Comparison of ENCODE assay signal across 1 cellular context in genomic region chr2:46020416-46020815, GRCh38.
TF ChIP-seq lines count a peak whose summit lies in the region.

No MANE protein-coding gene starts in this region.

TF ChIP-seq in GM12878, 131 proteins besides CTCF, POLR2A, EP300 and RAD21 (continued from another document):
- TF ChIP-seq ZBTB11 (CRISPR knock-in tag; IDR thresholded peaks at IDR 0.05): no peak
- no peak for TF ChIP-seq SIX5 (IDR thresholded peaks at IDR 0.05; ENCODE audit: low read depth, low read length, severe bottlenecking)
- TF ChIP-seq BRCA1 (IDR thresholded peaks at IDR 0.05; ENCODE audit: low read depth, low read length): no peak
- TF ChIP-seq CUX1 (IDR thresholded peaks at IDR 0.05; ENCODE audit: insufficient replicate concordance, low read depth, low read length): no peak
- no peak for TF ChIP-seq RB1 (IDR thresholded peaks at IDR 0.05; ENCODE audit: borderline replicate concordance)
- no peak for TF ChIP-seq EZH2 (IDR thresholded peaks at IDR 0.05; ENCODE audit: borderline replicate concordance, control insufficient read depth, low read depth, low read length)
- TF ChIP-seq CHD2 (IDR thresholded peaks at IDR 0.05; ENCODE audit: borderline replicate concordance, low read depth, low read length): no peak
- TF ChIP-seq PKNOX1 (IDR thresholded peaks at IDR 0.05): no peak
